8 cellular contexts compared by ENCODE assay signal in the genomic region with DNA sequence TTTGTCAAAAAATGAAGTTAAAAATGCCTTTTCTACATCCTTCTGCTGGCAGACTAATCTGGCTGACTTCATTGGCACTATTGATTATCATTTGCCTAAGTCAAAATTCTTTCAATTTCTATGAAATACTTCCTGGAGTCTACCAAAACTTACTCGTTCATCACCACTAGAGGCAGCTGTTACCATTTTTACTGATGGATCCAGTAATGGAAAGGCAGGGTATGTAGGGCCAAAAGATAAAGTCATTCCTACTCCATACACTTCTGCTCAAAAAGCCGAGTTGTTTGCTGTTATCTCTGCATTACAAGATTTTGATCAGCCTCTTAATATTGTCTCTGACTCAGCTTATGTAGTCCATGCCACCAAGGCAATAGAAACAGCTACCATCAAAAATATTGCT. TPM values are rescaled to one million over a fixed set of nuclear protein-coding genes. Genes with fewer than 3 reads are reported as not detected.
DNase-seq lines count a peak whose midpoint lies in the region; FAIRE-seq and TF ChIP-seq lines count a peak whose summit lies in the region.
"Not testable (repeated sequence)": the region's sequence is repeated elsewhere in the genome, so short reads cannot be mapped to it uniquely, and the experiment has no call there.

No MANE protein-coding gene starts in this region.

- H3K27ac ChIP-seq in AG04450 (ENCODE audit: low read depth, low read length); adrenal gland: not testable (repeated sequence)

- H3K4me2 ChIP-seq in Loucy (ENCODE audit: low read depth, low read length, poor library complexity, severe bottlenecking): not testable (repeated sequence)

- H3K27me3 ChIP-seq in AG04450 (ENCODE audit: control insufficient read depth, insufficient read depth, low read length); Loucy (ENCODE audit: insufficient read depth, low read length, poor library complexity, severe bottlenecking); adrenal gland: not testable (repeated sequence)

- POLR2A ChIA-PET in AG04450 (lab: Yijun Ruan, JAX): not testable (repeated sequence)

- not testable (repeated sequence) for H3F3A ChIP-seq in Loucy (ENCODE audit: low read depth)

- H3K9ac ChIP-seq in Loucy (ENCODE audit: low read depth, low read length, poor library complexity, severe bottlenecking): not testable (repeated sequence)

- not testable (repeated sequence) for H3K79me2 ChIP-seq in Loucy (ENCODE audit: insufficient read depth, low read length)

- CTCF ChIA-PET in AG04450 (lab: Charles Lee): interaction anchor here (0.8 to 2.7 kb wide), 8 partner anchors 9 to 204 kb away, joined by 3 to 12 read pairs (median 4); no protein-coding TSS in a partner anchor

- not testable (repeated sequence) for H3K9me2 ChIP-seq in Loucy (replicated peaks; ENCODE audit: low read depth, low read length)

- H3K9me3 Mint-ChIP-seq in progenitor cell of endocrine pancreas (ENCODE audit: low read depth): peaks cover 25% of the 10 kb centered on the region

- H2AFZ ChIP-seq in Loucy (ENCODE audit: low read length): peak overlapping the region; percentile 47

- H3K4me1 ChIP-seq in Loucy (ENCODE audit: insufficient read depth, low read length, poor library complexity, severe bottlenecking); adrenal gland (replicated peaks in 1 of 2): not testable (repeated sequence)

- TF ChIP-seq CTCF in AG04450 (IDR thresholded peaks at IDR 0.05; ENCODE audit: low read depth, low read length) (peak; percentile 58), GM10266 (IDR thresholded peaks at IDR 0.05; ENCODE audit: control insufficient read depth, insufficient read depth, low read depth, missing control alignments) (peak; percentile 41), Loucy (conservative IDR thresholded peaks at IDR 0.05; ENCODE audit: low read length) (peak; percentile 65), adrenal gland (IDR thresholded peaks at IDR 0.05) (peak; percentile 36 to 51 (median 50)), epithelial cell of esophagus (IDR thresholded peaks at IDR 0.05; ENCODE audit: insufficient read depth, low read depth, low read length, missing control alignments) (peak; percentile 52), progenitor cell of endocrine pancreas (IDR thresholded peaks at IDR 0.05; ENCODE audit: unreplicated experiment) (peak; percentile 59)

- intact Hi-C loops in adrenal gland (cut with DNase I): not testable (repeated sequence)

- FAIRE-seq in RCC 7860 (lab: Jason Lieb, UNC): not testable (repeated sequence)

- H3K36me3 Mint-ChIP-seq in progenitor cell of endocrine pancreas (ENCODE audit: insufficient read depth): peaks cover 21% of the 10 kb centered on the region

- H3K4me3 ChIP-seq in AG04450 (ENCODE audit: low read depth, low read length); Loucy (ENCODE audit: low read length, poor library complexity, severe bottlenecking); adrenal gland; epithelial cell of esophagus (ENCODE audit: low read length): not testable (repeated sequence)

- not testable (repeated sequence) for H3K36me3 ChIP-seq in Loucy (ENCODE audit: insufficient read depth, low read length); adrenal gland (replicated peaks in 1 of 2)

- peak overlapping the region; percentile 64 for H3K4me3 Mint-ChIP-seq in progenitor cell of endocrine pancreas (ENCODE audit: low read depth)

- H3K27ac Mint-ChIP-seq in progenitor cell of endocrine pancreas: peak overlapping the region; percentile 99

- H4K20me1 ChIP-seq in Loucy (ENCODE audit: insufficient read depth, low read length, poor library complexity, severe bottlenecking): not testable (repeated sequence)

- not testable (repeated sequence) for H3K27me3 Mint-ChIP-seq in progenitor cell of endocrine pancreas

- H3K4me1 Mint-ChIP-seq in progenitor cell of endocrine pancreas (ENCODE audit: low read depth): peaks cover 49% of the 10 kb centered on the region

- not testable (repeated sequence) for H3K9me3 ChIP-seq in AG04450 (ENCODE audit: control insufficient read depth, insufficient read depth, low read length); Loucy (ENCODE audit: insufficient read depth, low read depth, low read length); adrenal gland (replicated peaks in 1 of 3)

- WGBS in adrenal gland, 4 donors: 8 to 22% (median 10%) methylated on average over 2 of the region's 2 CpGs

- TF ChIP-seq POLR2A in adrenal gland (IDR thresholded peaks at IDR 0.05): not testable (repeated sequence)

- not testable (repeated sequence) for DNase-seq in AG04450 (ENCODE audit: low read depth, low spot score); GM10266 (ENCODE audit: extremely low spot score); adrenal gland; progenitor cell of endocrine pancreas (ENCODE audit: low spot score, unreplicated experiment)
- DNase-seq in RCC 7860 (ENCODE audit: low spot score): peak; percentile 15
- peak; percentile 35 for DNase-seq in epithelial cell of esophagus (ENCODE audit: low read depth)
- DNase-seq in kidney tubule cell (ENCODE audit: low spot score): peak; percentile 60

RNA-seq across cellular contexts. Expression of a gene that starts 12.0 kb away (rescaled TPM):
- polyA plus RNA-seq in AG04450 (2011; rRNA removed) (66.8 and 68.5 TPM in 2 replicates), adrenal gland (10 to 100 TPM in 2 of 3 donors, 1 to 10 TPM in 1; 9.5 to 67.3 (median 14.2) TPM)
- 41.6 and 49.0 TPM in 2 replicates for polyA minus RNA-seq in AG04450 (2011; rRNA and poly(A)+ RNA removed)
- total RNA-seq in adrenal gland (10 to 100 TPM; 27.4 to 36.1 (median 32.6) TPM), progenitor cell of endocrine pancreas (73.6 and 74.8 TPM in 2 replicates)
